Comparison of ENCODE assay signal across 10 cellular contexts in genomic region chr13:33743438-33744368, GRCh38.
DNase-seq lines count a peak whose midpoint lies in the region; ATAC-seq and TF ChIP-seq lines count a peak whose summit lies in the region.
"Had no signal": no experiment of that assay in that cellular context is flagged by ENCODE, and none has a peak within 500 bp of the region (broad histone marks: within the 10 kb centered on the region; RNA-seq: fewer than 3 reads in every experiment).

No MANE protein-coding gene starts in this region.

- H3K27ac ChIP-seq in breast epithelium (peak overlapping the region in 1 of 2 donors; percentile 0), upper lobe of left lung (peak overlapping the region in 3 of 4 donors; percentile 9 to 69 (median 58))
- H3K27ac ChIP-seq: colonic mucosa, ovary had no signal

- TF ChIP-seq CTCF in MCF 10A (IDR thresholded peaks at IDR 0.05; ENCODE audit: unreplicated experiment) (no peak), breast epithelium (IDR thresholded peaks at IDR 0.05) (no peak), upper lobe of left lung (IDR thresholded peaks at IDR 0.05) (no peak), mesothelial cell of epicardium (IDR thresholded peaks at IDR 0.05; ENCODE audit: unreplicated experiment) (no peak)

- H3K36me3 Mint-ChIP-seq in MCF 10A (ENCODE audit: insufficient read depth, unreplicated experiment) (no peaks in the 10 kb centered on the region), T-cell (no peaks in the 10 kb centered on the region), mesothelial cell of epicardium (no peaks in the 10 kb centered on the region)

- H3K27me3 Mint-ChIP-seq in MCF 10A (ENCODE audit: insufficient read depth, unreplicated experiment) = no peaks in the 10 kb centered on the region
- peaks cover 0 to 2% of the 10 kb centered on the region in 2 donors for H3K27me3 Mint-ChIP-seq in T-cell
- H3K27me3 Mint-ChIP-seq in mesothelial cell of epicardium (ENCODE audit: low read depth) = no peaks in the 10 kb centered on the region

- TF ChIP-seq POLR2A in breast epithelium (IDR thresholded peaks at IDR 0.05) (no peak), upper lobe of left lung (IDR thresholded peaks at IDR 0.05) (no peak)

- H3K27me3 ChIP-seq in breast epithelium = no peaks in the 10 kb centered on the region
- no peaks in the 10 kb centered on the region for H3K27me3 ChIP-seq in upper lobe of left lung
- H3K27me3 ChIP-seq: colonic mucosa, ovary had no signal

- CTCF ChIA-PET in MCF 10A (lab: Yijun Ruan, JAX) = interaction anchor here (0.6 kb wide), 1 partner anchor 13 kb away, joined by 4 read pairs; no protein-coding TSS in a partner anchor
- CTCF ChIA-PET in T-cell (lab: Charles Lee) = interaction anchor here in 1 of 2 donors (1.0 kb wide), 1 partner anchor 19 kb away, joined by 3 read pairs; no protein-coding TSS in a partner anchor

- no peaks in the 10 kb centered on the region for H3K9me3 Mint-ChIP-seq in MCF 10A (ENCODE audit: unreplicated experiment)
- no peaks in the 10 kb centered on the region for H3K9me3 Mint-ChIP-seq in T-cell
- peaks cover 4% of the 10 kb centered on the region for H3K9me3 Mint-ChIP-seq in mesothelial cell of epicardium

- intact Hi-C loops in MCF 10A (cut with micrococcal nuclease) = no loop called here
- intact Hi-C loops in breast epithelium (cut with DNase I; ENCODE audit: low total_unique reads) = no loop called here

- no peak for TF ChIP-seq EP300 in upper lobe of left lung (IDR thresholded peaks at IDR 0.05)

- BruUV-seq in MCF 10A (replicated peaks; lab: Mats Ljungman, UMichigan) = no TSS peak

- WGBS in upper lobe of left lung, 2 donors = 55 to 79% methylated on average over 6 of the region's 6 CpGs

- H3K4me3 Mint-ChIP-seq in MCF 10A (ENCODE audit: unreplicated experiment) (no peak overlapping the region), T-cell (peak overlapping the region; percentile 3 to 43 (median 27)), mesothelial cell of epicardium (no peak overlapping the region)

- H3K4me1 Mint-ChIP-seq in MCF 10A (ENCODE audit: insufficient read depth, unreplicated experiment) (peaks cover 25% of the 10 kb centered on the region), T-cell (peaks cover 22 to 28% (median 25%) of the 10 kb centered on the region in 3 donors), mesothelial cell of epicardium (peaks cover 4% of the 10 kb centered on the region)

- DNase-seq in MCF 10A (ENCODE audit: unreplicated experiment) (no peak), breast epithelium (ENCODE audit: low spot score in 2 of 2) (no peak), T-cell (peak in 5 of 34 experiments; percentile 2 to 9 (median 3)), upper lobe of left lung (no peak), DMS114 treated with DMSO at 0.1 percent for 48 hours (lab: John Stamatoyannopoulos, UW; ENCODE audit: unreplicated experiment) (no peak), mesothelial cell of epicardium (ENCODE audit: low spot score in 2 of 2, unreplicated experiment in 2 of 2) (no peak)
- no peak for DNase-seq in NK-92 treated with Interleukin-12 subunit alpha and Interleukin-12 subunit beta, amount 100 ng/mL, for 24 hours (lab: John Stamatoyannopoulos, UW)
- DNase-seq: colonic mucosa, ovary had no signal

- peak; percentile 87 for ATAC-seq in HG03064 (IDR thresholded peaks at IDR 0.05; ENCODE audit: low read depth, unreplicated experiment)
- ATAC-seq in T-cell (replicated peaks in 1 of 4) = peak; percentile 68 to 84 (median 82)
- ATAC-seq in upper lobe of left lung (ENCODE audit: low FRiP score in 2 of 2) = peak in 1 of 2 donors; percentile 23

- POLR2A ChIA-PET in MCF 10A (lab: Yijun Ruan, JAX) = no interaction called here
- POLR2A ChIA-PET in T-cell (lab: Charles Lee) = no interaction called here

- no peaks in the 10 kb centered on the region for H3K36me3 ChIP-seq in breast epithelium
- no peaks in the 10 kb centered on the region for H3K36me3 ChIP-seq in upper lobe of left lung
- H3K36me3 ChIP-seq: colonic mucosa, ovary had no signal

- peaks cover 0 to 10% of the 10 kb centered on the region in 2 donors for H3K4me1 ChIP-seq in breast epithelium
- H3K4me1 ChIP-seq in upper lobe of left lung = peaks cover 18 to 32% (median 24%) of the 10 kb centered on the region in 4 donors
- H3K4me1 ChIP-seq: colonic mucosa had no signal

- H3K4me3 ChIP-seq in breast epithelium = no peak overlapping the region
- no peak overlapping the region for H3K4me3 ChIP-seq in upper lobe of left lung
- H3K4me3 ChIP-seq: colonic mucosa, ovary had no signal

- H3K27ac Mint-ChIP-seq in MCF 10A (ENCODE audit: low read depth, unreplicated experiment) = peak overlapping the region; percentile 50
- H3K27ac Mint-ChIP-seq in T-cell = peak overlapping the region; percentile 81 to 88
- no peak overlapping the region for H3K27ac Mint-ChIP-seq in mesothelial cell of epicardium

- peaks cover 0 to 5% of the 10 kb centered on the region in 2 donors for H3K9me3 ChIP-seq in breast epithelium
- H3K9me3 ChIP-seq in upper lobe of left lung = no peaks in the 10 kb centered on the region
- H3K9me3 ChIP-seq: colonic mucosa, ovary had no signal

Comparison
In these comparisons a context has a peak if more than half of its experiments do, and no peak if none do; other contexts are left out.
1. H3K4me3 Mint-ChIP-seq: peak in T-cell (3 of 3); none in MCF 10A (single experiment) and mesothelial cell of epicardium (single experiment).